ENCODE assay signal across 1 cellular context in the genomic region with DNA sequence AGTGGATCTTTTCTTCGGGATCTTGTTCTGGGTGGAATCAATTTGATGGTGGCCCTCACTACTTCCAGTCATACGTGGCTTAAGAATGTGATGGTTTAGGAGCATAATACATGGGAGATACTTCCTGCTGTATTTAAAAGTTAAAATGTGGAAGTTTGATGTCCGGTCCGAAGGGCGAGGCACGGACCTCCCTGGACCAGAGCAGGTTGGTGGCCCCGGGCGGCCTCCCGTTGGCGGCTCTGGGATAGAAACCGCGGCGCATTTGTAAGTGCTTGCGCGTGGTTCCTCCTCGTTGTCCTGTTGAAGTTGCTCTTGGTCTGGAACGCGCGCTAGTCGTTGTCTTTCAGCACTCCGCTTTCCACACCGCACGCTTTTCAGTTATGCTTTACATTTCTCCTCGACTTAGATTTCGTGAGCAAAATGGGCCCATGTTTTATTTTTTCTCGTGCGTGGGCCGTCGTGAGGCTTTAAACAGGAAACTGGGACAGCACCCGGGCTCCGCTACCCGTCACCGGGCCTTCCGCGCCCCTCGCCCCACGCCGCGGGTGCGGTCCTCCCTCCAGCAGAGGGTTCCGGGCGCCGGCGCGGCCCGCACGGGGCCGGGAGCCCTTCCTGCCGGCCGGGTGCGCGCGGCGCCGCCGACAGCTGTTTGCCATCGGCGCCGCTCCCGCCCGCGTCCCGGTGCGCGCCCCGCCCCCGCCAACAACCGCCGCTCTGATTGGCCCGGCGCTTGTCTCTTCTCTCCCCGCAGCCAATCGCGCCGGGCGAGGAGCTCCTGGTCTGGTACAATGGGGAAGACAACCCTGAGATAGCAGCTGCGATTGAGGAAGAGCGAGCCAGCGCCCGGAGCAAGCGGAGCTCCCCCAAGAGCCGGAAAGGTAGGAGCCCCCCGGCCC.
TF ChIP-seq lines count a peak whose summit lies in the region.

No MANE protein-coding gene starts in this region.

TF ChIP-seq in K562, 482 proteins besides CTCF, POLR2A, EP300 and RAD21 (continued from another document and continues in another):
- TF ChIP-seq GTF2B (IDR thresholded peaks at IDR 0.05; ENCODE audit: extremely low read depth, insufficient read length) (no peak), NONO (IDR thresholded peaks at IDR 0.05; ENCODE audit: low read depth in 2 of 2, low read length in 1 of 2) (peak in 1 of 2 experiments; percentile 68; a peak in 3 of 4 replicates), SFPQ (IDR thresholded peaks at IDR 0.05; ENCODE audit: low read depth, low read length) (no peak), CUX1 (CRISPR knock-in tag; IDR thresholded peaks at IDR 0.05) (no peak), HNRNPLL (IDR thresholded peaks at IDR 0.05; ENCODE audit: low read depth, low read length, poor library complexity, severe bottlenecking) (no peak), ZNF561 (CRISPR knock-in tag; conservative IDR thresholded peaks at IDR 0.05) (no peak), EWSR1 (IDR thresholded peaks at IDR 0.05; ENCODE audit: borderline replicate concordance, low read depth, partially characterized antibody) (no peak), CTBP1 (IDR thresholded peaks at IDR 0.05; ENCODE audit: borderline replicate concordance) (peak; percentile 92), BDP1 (IDR thresholded peaks at IDR 0.05; ENCODE audit: insufficient read depth, insufficient read length) (no peak), IFI16 (CRISPR knock-in tag; IDR thresholded peaks at IDR 0.05) (no peak), ZNF324 (CRISPR knock-in tag; IDR thresholded peaks at IDR 0.05) (no peak), KDM1A (IDR thresholded peaks at IDR 0.05) (no peak), ZNF282 (CRISPR knock-in tag; IDR thresholded peaks at IDR 0.05) (no peak), ATF7 (IDR thresholded peaks at IDR 0.05) (0 out of 2 replicates have a peak, but pooled peaks have one; percentile 59), PHTF2 (CRISPR knock-in tag; IDR thresholded peaks at IDR 0.05) (no peak), RFX7 (CRISPR knock-in tag; IDR thresholded peaks at IDR 0.05) (no peak), MLLT1 (IDR thresholded peaks at IDR 0.05) (no peak), MTA3 (IDR thresholded peaks at IDR 0.05; ENCODE audit: borderline replicate concordance) (no peak; the same call in 1 of the 2 replicates), KDM2B (CRISPR knock-in tag; IDR thresholded peaks at IDR 0.05) (no peak), ZNF174 (CRISPR knock-in tag; IDR thresholded peaks at IDR 0.05) (no peak), CREB3 (tag; conservative IDR thresholded peaks at IDR 0.05; ENCODE audit: low read depth) (0 out of 2 replicates have a peak, but pooled peaks have one; percentile 21), TEAD2 (tag; IDR thresholded peaks at IDR 0.05) (no peak), MAX (CRISPR knock-in tag; IDR thresholded peaks at IDR 0.05) (no peak), SP1 (CRISPR knock-in tag; IDR thresholded peaks at IDR 0.05) (peak; percentile 54; the same call in 1 of the 2 replicates), STAG1 (CRISPR knock-in tag; IDR thresholded peaks at IDR 0.05; ENCODE audit: borderline replicate concordance) (no peak), ZNF140 (CRISPR knock-in tag; IDR thresholded peaks at IDR 0.05) (no peak), MEIS2 (IDR thresholded peaks at IDR 0.05; ENCODE audit: partially characterized antibody) (peak; percentile 4), CC2D1A (IDR thresholded peaks at IDR 0.05) (no peak), LCOR (CRISPR knock-in tag; IDR thresholded peaks at IDR 0.05) (no peak), HOMEZ (CRISPR knock-in tag; IDR thresholded peaks at IDR 0.05) (no peak), NCOA2 (IDR thresholded peaks at IDR 0.05; ENCODE audit: partially characterized antibody in 2 of 2) (no peak), JUN (IDR thresholded peaks at IDR 0.05; ENCODE audit: borderline replicate concordance, low read depth, low read length) (no peak), JUN (CRISPR knock-in tag; IDR thresholded peaks at IDR 0.05; ENCODE audit: borderline replicate concordance) (no peak), TFE3 (CRISPR knock-in tag; IDR thresholded peaks at IDR 0.05) (no peak), SRSF7 (optimal IDR thresholded peaks at IDR 0.05; ENCODE audit: low read depth, low read length) (no peak), CHCHD3 (CRISPR knock-in tag; IDR thresholded peaks at IDR 0.05) (no peak), SRSF1 (IDR thresholded peaks at IDR 0.05; ENCODE audit: low read depth, low read length) (no peak), ESRRA (IDR thresholded peaks at IDR 0.05; ENCODE audit: borderline replicate concordance, low read depth) (peak; percentile 17; the same call in 1 of the 2 replicates), CSDE1 (IDR thresholded peaks at IDR 0.05) (no peak), ZNF354B (CRISPR knock-in tag; IDR thresholded peaks at IDR 0.05) (no peak), ZNF586 (CRISPR knock-in tag; conservative IDR thresholded peaks at IDR 0.05) (no peak)
- TF ChIP-seq, protein P1, sequence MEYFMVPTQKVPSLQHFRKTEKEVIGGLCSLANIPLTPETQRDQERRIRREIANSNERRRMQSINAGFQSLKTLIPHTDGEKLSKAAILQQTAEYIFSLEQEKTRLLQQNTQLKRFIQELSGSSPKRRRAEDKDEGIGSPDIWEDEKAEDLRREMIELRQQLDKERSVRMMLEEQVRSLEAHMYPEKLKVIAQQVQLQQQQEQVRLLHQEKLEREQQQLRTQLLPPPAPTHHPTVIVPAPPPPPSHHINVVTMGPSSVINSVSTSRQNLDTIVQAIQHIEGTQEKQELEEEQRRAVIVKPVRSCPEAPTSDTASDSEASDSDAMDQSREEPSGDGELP (CRISPR knock-in tag; IDR thresholded peaks at IDR 0.05; ENCODE audit: borderline replicate concordance), result peak; percentile 91
- TF ChIP-seq, protein P2, sequence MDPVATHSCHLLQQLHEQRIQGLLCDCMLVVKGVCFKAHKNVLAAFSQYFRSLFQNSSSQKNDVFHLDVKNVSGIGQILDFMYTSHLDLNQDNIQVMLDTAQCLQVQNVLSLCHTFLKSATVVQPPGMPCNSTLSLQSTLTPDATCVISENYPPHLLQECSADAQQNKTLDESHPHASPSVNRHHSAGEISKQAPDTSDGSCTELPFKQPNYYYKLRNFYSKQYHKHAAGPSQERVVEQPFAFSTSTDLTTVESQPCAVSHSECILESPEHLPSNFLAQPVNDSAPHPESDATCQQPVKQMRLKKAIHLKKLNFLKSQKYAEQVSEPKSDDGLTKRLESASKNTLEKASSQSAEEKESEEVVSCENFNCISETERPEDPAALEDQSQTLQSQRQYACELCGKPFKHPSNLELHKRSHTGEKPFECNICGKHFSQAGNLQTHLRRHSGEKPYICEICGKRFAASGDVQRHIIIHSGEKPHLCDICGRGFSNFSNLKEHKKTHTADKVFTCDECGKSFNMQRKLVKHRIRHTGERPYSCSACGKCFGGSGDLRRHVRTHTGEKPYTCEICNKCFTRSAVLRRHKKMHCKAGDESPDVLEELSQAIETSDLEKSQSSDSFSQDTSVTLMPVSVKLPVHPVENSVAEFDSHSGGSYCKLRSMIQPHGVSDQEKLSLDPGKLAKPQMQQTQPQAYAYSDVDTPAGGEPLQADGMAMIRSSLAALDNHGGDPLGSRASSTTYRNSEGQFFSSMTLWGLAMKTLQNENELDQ (CRISPR knock-in tag; IDR thresholded peaks at IDR 0.05; ENCODE audit: borderline replicate concordance), result no peak
